26 cellular contexts compared by ENCODE assay signal in genomic region chr6:33252758-33253157, GRCh38. TPM values are rescaled to one million over a fixed set of nuclear protein-coding genes. Genes with fewer than 3 reads are reported as not detected.
DNase-seq lines count a peak whose midpoint lies in the region; ATAC-seq, FAIRE-seq and TF ChIP-seq lines count a peak whose summit lies in the region.
"Had no signal": no experiment of that assay in that cellular context is flagged by ENCODE, and none has a peak within 500 bp of the region (broad histone marks: within the 10 kb centered on the region; RNA-seq: fewer than 3 reads in every experiment).

No MANE protein-coding gene starts in this region.

- TSS peak; percentile 38 for BruUV-seq in OCI-LY7 (replicated peaks; lab: Mats Ljungman, UMichigan)

- no peak for TF ChIP-seq EP300 in tibial nerve (IDR thresholded peaks at IDR 0.05)

- peak overlapping the region; percentile 83 for H3K27ac Mint-ChIP-seq in activated T-cell treated with anti-CD3 and anti-CD28 coated beads, Interleukin-2, amount 50 U/mL, for 72 hours
- H3K27ac Mint-ChIP-seq: activated CD4-positive, alpha-beta T cell treated with anti-CD3 and anti-CD28 coated beads, Interleukin-2, amount 10 ng/mL, durations not matched to agents 24 days and 14 days; B cell had no signal

- no peaks in the 10 kb centered on the region for H3K27me3 Mint-ChIP-seq in activated T-cell treated with anti-CD3 and anti-CD28 coated beads, Interleukin-2, amount 50 U/mL, for 72 hours (ENCODE audit: low read depth)
- H3K27me3 Mint-ChIP-seq: activated CD4-positive, alpha-beta T cell treated with anti-CD3 and anti-CD28 coated beads, Interleukin-2, amount 10 ng/mL, durations not matched to agents 24 days and 14 days; B cell; stimulated activated memory B cell treated with anti-CD40 and anti-IgM and Interleukin-4, amounts not matched to agents 10 μg/mL and 1 μg/mL and 100 μg/mL, for 72 hours had no signal

- H3K27me3 ChIP-seq in adipocyte (replicated peaks; ENCODE audit: control insufficient read depth, insufficient read depth, low read length) (no peaks in the 10 kb centered on the region), mesenchymal stem cell (ENCODE audit: control insufficient read depth in 1 of 2, insufficient read depth in 1 of 2, low read length in 2 of 2) (no peaks in the 10 kb centered on the region), tibial nerve (no peaks in the 10 kb centered on the region), pancreas (no peaks in the 10 kb centered on the region)
- H3K27me3 ChIP-seq: breast epithelium had no signal

- no peak overlapping the region for H3K23ac ChIP-seq in mesenchymal stem cell (ENCODE audit: low read length in 2 of 2)

- no peak overlapping the region for H3K14ac ChIP-seq in mesenchymal stem cell (ENCODE audit: low read length in 2 of 2)

- no peak overlapping the region for H3K18ac ChIP-seq in mesenchymal stem cell (ENCODE audit: low read depth in 1 of 2, low read length in 2 of 2)

- no peak overlapping the region for H3K4me2 ChIP-seq in OCI-LY7 (ENCODE audit: low read length)
- no peak overlapping the region for H3K4me2 ChIP-seq in mesenchymal stem cell (ENCODE audit: low read length, poor library complexity, severe bottlenecking)
- H3K4me2 ChIP-seq: A549 had no signal

- H3K79me2 ChIP-seq in OCI-LY7 (ENCODE audit: insufficient read depth, low read depth, low read length): no peaks in the 10 kb centered on the region

- H3K4ac ChIP-seq in mesenchymal stem cell (ENCODE audit: low read depth in 1 of 2, low read length in 2 of 2): no peak overlapping the region

- H3K4me1 Mint-ChIP-seq in activated T-cell treated with anti-CD3 and anti-CD28 coated beads, Interleukin-2, amount 50 U/mL, for 72 hours (ENCODE audit: low read depth): peaks cover 34% of the 10 kb centered on the region

- H3K27ac ChIP-seq in OCI-LY7 (ENCODE audit: low read depth, low read length, poor library complexity, severe bottlenecking) (no peak overlapping the region), mesenchymal stem cell (ENCODE audit: low read length, poor library complexity, severe bottlenecking) (no peak overlapping the region), tibial nerve (no peak overlapping the region), pancreas (no peak overlapping the region)
- H3K27ac ChIP-seq: A549, breast epithelium, WERI-Rb-1 had no signal

- no peak overlapping the region for H4K91ac ChIP-seq in mesenchymal stem cell (ENCODE audit: low read length)

- no peak overlapping the region for H3K4me3 Mint-ChIP-seq in activated T-cell treated with anti-CD3 and anti-CD28 coated beads, Interleukin-2, amount 50 U/mL, for 72 hours
- H3K4me3 Mint-ChIP-seq: activated CD4-positive, alpha-beta T cell treated with anti-CD3 and anti-CD28 coated beads, Interleukin-2, amount 10 ng/mL, durations not matched to agents 24 days and 14 days; B cell; stimulated activated memory B cell treated with anti-CD40 and anti-IgM and Interleukin-4, amounts not matched to agents 10 μg/mL and 1 μg/mL and 100 μg/mL, for 72 hours had no signal

- POLR2A ChIA-PET in OCI-LY7 (lab: Charles Lee): no interaction called here

- no peak for FAIRE-seq in pancreas (lab: Jason Lieb, UNC)
- FAIRE-seq: A549, endothelial cell of umbilical vein had no signal

- no peak overlapping the region for H3K4me3 ChIP-seq in OCI-LY7 (ENCODE audit: low read depth, low read length, poor library complexity, severe bottlenecking)
- H3K4me3 ChIP-seq in adipocyte (ENCODE audit: low read length): no peak overlapping the region
- H3K4me3 ChIP-seq in mesenchymal stem cell (ENCODE audit: insufficient read depth in 1 of 2, low read depth in 1 of 2, low read length in 2 of 2): no peak overlapping the region
- H3K4me3 ChIP-seq in tibial nerve: no peak overlapping the region
- no peak overlapping the region for H3K4me3 ChIP-seq in pancreas
- H3K4me3 ChIP-seq: A549, breast epithelium had no signal

- intact Hi-C loops in OCI-LY7 (cut with micrococcal nuclease; ENCODE audit: unreplicated experiment) (no loop called here), pancreas (cut with DNase I) (no loop called here)

- peaks cover 7 to 18% of the 10 kb centered on the region in 2 donors for H3K36me3 Mint-ChIP-seq in activated T-cell treated with anti-CD3 and anti-CD28 coated beads, Interleukin-2, amount 50 U/mL, for 72 hours (ENCODE audit: insufficient read depth in 2 of 2)

- H3K36me3 ChIP-seq in OCI-LY7 (ENCODE audit: insufficient read depth, low read length): peaks cover 32% of the 10 kb centered on the region
- peaks cover 19% of the 10 kb centered on the region for H3K36me3 ChIP-seq in adipocyte (ENCODE audit: control insufficient read depth, insufficient read depth, low read length, severe bottlenecking)
- peaks cover 19 to 35% of the 10 kb centered on the region in 2 experiments for H3K36me3 ChIP-seq in mesenchymal stem cell (ENCODE audit: control insufficient read depth in 1 of 2, insufficient read depth in 2 of 2, low read depth in 1 of 2, low read length in 2 of 2)
- H3K36me3 ChIP-seq in tibial nerve: peaks cover 0 to 32% (median 0%) of the 10 kb centered on the region in 3 donors
- H3K36me3 ChIP-seq in pancreas: peaks cover 0 to 9% (median 5%) of the 10 kb centered on the region in 3 donors
- H3K36me3 ChIP-seq: breast epithelium had no signal

- CTCF ChIA-PET in OCI-LY7 (lab: Charles Lee; ENCODE audit: unreplicated experiment): no interaction called here

- peaks cover 22% of the 10 kb centered on the region for H3K4me1 ChIP-seq in OCI-LY7 (ENCODE audit: insufficient read depth, low read length, poor library complexity, severe bottlenecking)
- peaks cover 43% of the 10 kb centered on the region for H3K4me1 ChIP-seq in adipocyte (ENCODE audit: control insufficient read depth, insufficient read depth, low read length)
- H3K4me1 ChIP-seq in mesenchymal stem cell (ENCODE audit: control insufficient read depth, insufficient read depth, low read depth, low read length): peaks cover 14% of the 10 kb centered on the region
- H3K4me1 ChIP-seq in tibial nerve: peaks cover 0 to 27% (median 16%) of the 10 kb centered on the region in 4 donors
- peaks cover 0 to 6% (median 0%) of the 10 kb centered on the region in 3 donors for H3K4me1 ChIP-seq in pancreas

- H3K9me3 Mint-ChIP-seq in activated T-cell treated with anti-CD3 and anti-CD28 coated beads, Interleukin-2, amount 50 U/mL, for 72 hours: no peaks in the 10 kb centered on the region
- H3K9me3 Mint-ChIP-seq: activated CD4-positive, alpha-beta T cell treated with anti-CD3 and anti-CD28 coated beads, Interleukin-2, amount 10 ng/mL, durations not matched to agents 24 days and 14 days; stimulated activated memory B cell treated with anti-CD40 and anti-IgM and Interleukin-4, amounts not matched to agents 10 μg/mL and 1 μg/mL and 100 μg/mL, for 72 hours had no signal

- H3K9ac ChIP-seq in adipocyte (ENCODE audit: low read length) (no peak overlapping the region), mesenchymal stem cell (ENCODE audit: low read length) (peak overlapping the region; percentile 10)

- H3K9me2 ChIP-seq in OCI-LY7 (ENCODE audit: insufficient read depth, low read length): no peaks in the 10 kb centered on the region

- no peak for TF ChIP-seq CTCF in OCI-LY7 (conservative IDR thresholded peaks at IDR 0.05; ENCODE audit: low read length)
- no peak for TF ChIP-seq CTCF in tibial nerve (IDR thresholded peaks at IDR 0.05)
- TF ChIP-seq CTCF in pancreas (IDR thresholded peaks at IDR 0.05): no peak

- H2BK5ac ChIP-seq in mesenchymal stem cell (ENCODE audit: low read depth, low read length, poor library complexity, severe bottlenecking): no peak overlapping the region

- H4K8ac ChIP-seq in mesenchymal stem cell (ENCODE audit: low read length): no peak overlapping the region

- H2AFZ ChIP-seq in OCI-LY7 (ENCODE audit: low read length) (no peak overlapping the region), mesenchymal stem cell (ENCODE audit: low read depth, low read length) (no peak overlapping the region)

- no peak overlapping the region for H2BK120ac ChIP-seq in mesenchymal stem cell (ENCODE audit: low read depth, low read length)

- no peaks in the 10 kb centered on the region for H4K20me1 ChIP-seq in OCI-LY7 (ENCODE audit: insufficient read depth, low read length)

- no peak overlapping the region for H2BK12ac ChIP-seq in mesenchymal stem cell (ENCODE audit: low read length in 2 of 2)

- H3K9me3 ChIP-seq in OCI-LY7 (ENCODE audit: low read length) (no peaks in the 10 kb centered on the region), adipocyte (ENCODE audit: control insufficient read depth, low read length) (no peaks in the 10 kb centered on the region), mesenchymal stem cell (ENCODE audit: control insufficient read depth, low read length) (no peaks in the 10 kb centered on the region), tibial nerve (no peaks in the 10 kb centered on the region), pancreas (no peaks in the 10 kb centered on the region)
- H3K9me3 ChIP-seq: A549, breast epithelium had no signal

- no peak overlapping the region for H2AK5ac ChIP-seq in mesenchymal stem cell (ENCODE audit: low read length, severe bottlenecking)

- peaks cover 12% of the 10 kb centered on the region for H3K79me1 ChIP-seq in mesenchymal stem cell (replicated peaks; ENCODE audit: low read length, poor library complexity, severe bottlenecking)

- ATAC-seq in activated T-cell treated with anti-CD3 and anti-CD28 coated beads, Interleukin-2, amount 50 U/mL, for 72 hours (replicated peaks in 1 of 2): no peak
- ATAC-seq in pancreas: no peak
- ATAC-seq: A549; HCT116; stimulated activated memory B cell treated with anti-CD40 and anti-IgM and Interleukin-4, amounts not matched to agents 10 μg/mL and 1 μg/mL and 100 μg/mL, for 72 hours had no signal

- no peak for TF ChIP-seq POLR2A in tibial nerve (IDR thresholded peaks at IDR 0.05)

- DNase-seq in activated T-cell treated with anti-CD3 and anti-CD28 coated beads, Interleukin-2, amount 50 U/mL, for 72 hours: no peak
- no peak for DNase-seq in activated T-cell treated with anti-CD3 and anti-CD28 coated beads, Interleukin-2, amount 50 U/mL, for 48 hours
- DNase-seq in OCI-LY7 (ENCODE audit: low spot score) (no peak), adipocyte (ENCODE audit: low read depth) (peak; percentile 39), mesenchymal stem cell (peak; percentile 14), NCI-H1417 treated with DMSO at 0.1 percent for 48 hours (lab: John Stamatoyannopoulos, UW) (no peak), tibial nerve (ENCODE audit: low spot score in 2 of 2) (no peak), pancreas (no peak)
- DNase-seq: activated CD4-positive, alpha-beta T cell treated with anti-CD3 and anti-CD28 coated beads, Interleukin-2, amount 10 ng/mL, durations not matched to agents 24 days and 14 days; activated naive CD4-positive, alpha-beta T cell treated with Interleukin-2 at 50 U/mL for 16 hours; glutamatergic neuron; NCI-H1417; NCI-H2081; NCI-H226; NCI-H526 treated with DMSO at 0.1 percent for 48 hours; NK-92 treated with Interleukin-12 subunit alpha and Interleukin-12 subunit beta, amount 100 ng/mL, for 24 hours; SHP77; SW 1271; T-helper 9 cell; WERI-Rb-1 had no signal

- no peak overlapping the region for H2BK15ac ChIP-seq in mesenchymal stem cell (ENCODE audit: low read depth, poor library complexity, severe bottlenecking)

RNA-seq across cellular contexts. Expression of gene VPS52, which starts 18.9 kb away (rescaled TPM):
- 10 to 100 TPM; 50.7 to 54.9 TPM for total RNA-seq in activated T-cell treated with anti-CD3 and anti-CD28 coated beads, Interleukin-2, amount 50 U/mL, for 72 hours
- total RNA-seq in OCI-LY7 (2014; rRNA removed; shearing (Covaris generic)): 50.4 and 53.5 TPM in 2 replicates
- total RNA-seq in OCI-LY7 (2022): 73.5 and 80.3 TPM in 2 replicates
- polyA plus RNA-seq in mesenchymal stem cell (2013, experiment 1 of 2): 30.7 TPM
- polyA plus RNA-seq in mesenchymal stem cell (2013, experiment 2 of 2): 29.4 TPM
- total RNA-seq in tibial nerve: 10 to 100 TPM; 37.7 to 46.5 (median 45.2) TPM
- 10 to 100 TPM; 23.2 to 37.5 (median 24.8) TPM for total RNA-seq in pancreas
- polyA plus RNA-seq in pancreas: 10 to 100 TPM; 50.1 to 62.2 TPM

RNA-seq across cellular contexts. Expression of gene RPS18, which starts 19.1 kb away (rescaled TPM):
- 1,000 to 10,000 TPM; 4,335 to 4,825 TPM for total RNA-seq in activated T-cell treated with anti-CD3 and anti-CD28 coated beads, Interleukin-2, amount 50 U/mL, for 72 hours
- total RNA-seq in OCI-LY7 (2014; rRNA removed; shearing (Covaris generic)): 7,191 and 8,620 TPM in 2 replicates
- total RNA-seq in OCI-LY7 (2022): 4,034 and 4,317 TPM in 2 replicates
- polyA plus RNA-seq in mesenchymal stem cell (2013, experiment 1 of 2): 6,369 TPM
- polyA plus RNA-seq in mesenchymal stem cell (2013, experiment 2 of 2): 6,579 TPM
- 1,000 to 10,000 TPM; 2,115 to 2,529 (median 2,306) TPM for total RNA-seq in tibial nerve
- total RNA-seq in pancreas: 1,000 to 10,000 TPM; 1,052 to 2,464 (median 1,700) TPM
- 1,000 to 10,000 TPM; 2,817 to 3,510 TPM for polyA plus RNA-seq in pancreas

RNA-seq across cellular contexts. Expression of gene B3GALT4, which starts 24.2 kb away (rescaled TPM):
- 10 to 100 TPM; 10.1 to 14.2 TPM for total RNA-seq in activated T-cell treated with anti-CD3 and anti-CD28 coated beads, Interleukin-2, amount 50 U/mL, for 72 hours
- 13.1 and 14.2 TPM in 2 replicates for total RNA-seq in OCI-LY7 (2014; rRNA removed; shearing (Covaris generic))
- total RNA-seq in OCI-LY7 (2022) (14.1 and 17.3 TPM in 2 replicates), tibial nerve (10 to 100 TPM in 3 of 4 donors, 1 to 10 TPM in 1; 7.5 to 30.4 (median 17.7) TPM), pancreas (1 to 10 TPM; 2.1 to 5.4 (median 2.6) TPM)
- polyA plus RNA-seq in mesenchymal stem cell (2013, experiment 1 of 2): 2.8 TPM
- 3.1 TPM for polyA plus RNA-seq in mesenchymal stem cell (2013, experiment 2 of 2)
- polyA plus RNA-seq in pancreas: 1 to 10 TPM; 5.6 to 8.7 TPM

RNA-seq across cellular contexts. Expression of gene WDR46, which starts 36.3 kb away (rescaled TPM):
- total RNA-seq in activated T-cell treated with anti-CD3 and anti-CD28 coated beads, Interleukin-2, amount 50 U/mL, for 72 hours: 10 to 100 TPM; 46.6 to 54.0 TPM
- 127 and 129 TPM in 2 replicates for total RNA-seq in OCI-LY7 (2014; rRNA removed; shearing (Covaris generic))
- total RNA-seq in OCI-LY7 (2022) (71.4 and 83.3 TPM in 2 replicates), tibial nerve (10 to 100 TPM; 46.5 to 88.4 (median 69.1) TPM), pancreas (10 to 100 TPM; 17.7 to 28.8 (median 26.2) TPM)
- polyA plus RNA-seq in mesenchymal stem cell (2013, experiment 1 of 2): 66.3 TPM
- polyA plus RNA-seq in mesenchymal stem cell (2013, experiment 2 of 2): 59.2 TPM
- polyA plus RNA-seq in pancreas: 10 to 100 TPM; 90.1 to 96.8 TPM

RNA-seq across cellular contexts. Expression of gene PFDN6, which starts 36.6 kb away (rescaled TPM):
- 10 to 100 TPM; 41.9 to 54.6 TPM for total RNA-seq in activated T-cell treated with anti-CD3 and anti-CD28 coated beads, Interleukin-2, amount 50 U/mL, for 72 hours
- total RNA-seq in OCI-LY7 (2014; rRNA removed; shearing (Covaris generic)): 72.5 and 112 TPM in 2 replicates
- total RNA-seq in OCI-LY7 (2022) (65.4 and 90.6 TPM in 2 replicates), tibial nerve (10 to 100 TPM; 12.4 to 48.7 (median 21.0) TPM), pancreas (10 to 100 TPM in 5 of 6 donors, 1 to 10 TPM in 1; 9.7 to 19.9 (median 19.0) TPM)
- polyA plus RNA-seq in mesenchymal stem cell (2013, experiment 1 of 2): 52.4 TPM
- 52.8 TPM for polyA plus RNA-seq in mesenchymal stem cell (2013, experiment 2 of 2)
- polyA plus RNA-seq in pancreas: 100 to 1,000 TPM in 1 of 2 donors, 10 to 100 TPM in 1; 76.2 to 119 TPM

Comparison
In these comparisons a context has a peak if more than half of its experiments do, and no peak if none do; other contexts are left out.
1. DNase-seq: peak in adipocyte (single experiment) and mesenchymal stem cell (single experiment); none in activated T-cell treated with anti-CD3 and anti-CD28 coated beads, Interleukin-2, amount 50 U/mL, for 72 hours (0 of 2), activated T-cell treated with anti-CD3 and anti-CD28 coated beads, Interleukin-2, amount 50 U/mL, for 48 hours (0 of 2), OCI-LY7 (single experiment), NCI-H1417 treated with DMSO at 0.1 percent for 48 hours (single experiment), tibial nerve (0 of 2) and pancreas (0 of 6).